10 cellular contexts compared by ENCODE assay signal in the genomic region with DNA sequence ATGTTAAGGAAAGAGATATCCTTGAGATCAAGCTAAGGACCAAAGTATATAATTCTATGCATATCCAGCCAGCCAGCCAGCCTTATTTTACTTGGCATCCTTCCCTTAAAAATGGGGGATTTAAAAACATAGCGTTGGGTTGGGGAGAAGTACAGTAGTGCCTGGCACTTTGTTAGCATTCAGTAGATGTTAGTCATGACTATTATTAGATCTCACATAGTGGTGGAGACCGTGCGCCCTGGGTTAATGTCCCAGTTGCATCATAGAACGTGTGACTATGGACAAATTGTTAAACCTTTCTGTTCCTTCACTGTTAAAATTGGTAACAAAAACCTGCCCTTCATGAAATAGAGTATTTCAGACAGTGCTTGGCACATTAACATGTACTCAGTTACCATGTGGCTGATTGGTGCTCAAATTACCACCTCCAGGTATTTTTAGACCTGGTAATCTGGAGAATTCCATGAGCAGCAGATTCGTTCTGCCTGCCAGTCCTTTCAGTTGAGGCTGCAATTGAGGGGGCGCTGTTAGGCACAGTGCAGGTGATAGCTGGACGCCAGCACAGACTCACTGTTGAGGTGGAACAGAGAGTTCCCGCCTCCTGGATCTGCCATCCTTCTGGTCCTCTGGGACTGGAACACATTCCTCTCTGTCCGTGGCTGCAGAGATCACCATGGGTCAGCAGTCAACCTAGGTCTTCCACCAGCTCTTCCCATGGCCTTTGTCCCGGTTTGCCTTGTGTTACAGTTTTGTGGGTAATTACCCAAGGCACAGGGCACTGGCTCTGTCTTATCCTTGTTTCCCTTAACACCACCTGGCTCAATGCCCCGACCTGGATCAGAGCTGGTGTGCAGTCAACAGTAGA. TPM values are rescaled to one million over a fixed set of nuclear protein-coding genes. Genes with fewer than 3 reads are reported as not detected.
DNase-seq lines count a peak whose midpoint lies in the region; ATAC-seq and TF ChIP-seq lines count a peak whose summit lies in the region.
"Had no signal": no experiment of that assay in that cellular context is flagged by ENCODE, and none has a peak within 500 bp of the region (broad histone marks: within the 10 kb centered on the region; RNA-seq: fewer than 3 reads in every experiment).

No MANE protein-coding gene starts in this region.

- H3K18ac ChIP-seq in mesendoderm (ENCODE audit: low read length) = no peak overlapping the region

- ATAC-seq in HG02759 (IDR thresholded peaks at IDR 0.05; ENCODE audit: unreplicated experiment) (no peak), GM21360 (IDR thresholded peaks at IDR 0.05; ENCODE audit: unreplicated experiment) (no peak), GM19023 (IDR thresholded peaks at IDR 0.05; ENCODE audit: unreplicated experiment) (no peak)

- H3K4me2 ChIP-seq in mesendoderm (ENCODE audit: low read length) = no peak overlapping the region
- H3K4me2 ChIP-seq: KMS-11 had no signal

- no peak overlapping the region for H3K23ac ChIP-seq in mesendoderm (ENCODE audit: low read length)

- no peak overlapping the region for H2BK15ac ChIP-seq in mesendoderm (replicated peaks; ENCODE audit: low read depth)

- H3K4me1 ChIP-seq in mesendoderm (ENCODE audit: control insufficient read depth, low read depth, low read length) = no peaks in the 10 kb centered on the region

- WGBS in mesendoderm (ENCODE audit: extremely low coverage, insufficient coverage, low lambda C conversion rate) = no CpG with 5 or more reads among the region's 11 CpGs

- H3K56ac ChIP-seq in mesendoderm (ENCODE audit: low read length) = no peak overlapping the region

- no peaks in the 10 kb centered on the region for H3K79me2 ChIP-seq in mesendoderm (ENCODE audit: control insufficient read depth, insufficient read depth, low read length)

- H3K4ac ChIP-seq in mesendoderm (ENCODE audit: low read depth, low read length) = no peak overlapping the region

- H3K9ac ChIP-seq in mesendoderm (ENCODE audit: low read length) = no peak overlapping the region
- H3K9ac ChIP-seq: KMS-11 had no signal

- no peak overlapping the region for H2AK5ac ChIP-seq in mesendoderm (ENCODE audit: low read length)

- no peaks in the 10 kb centered on the region for H3K79me1 ChIP-seq in mesendoderm (ENCODE audit: low read length)

- H4K5ac ChIP-seq in mesendoderm (ENCODE audit: low read length) = no peak overlapping the region

- no peak overlapping the region for H2BK120ac ChIP-seq in mesendoderm (ENCODE audit: low read depth, low read length)

- H3K27ac ChIP-seq in mesendoderm (ENCODE audit: low read depth, low read length) = no peak overlapping the region
- H3K27ac ChIP-seq: KMS-11 had no signal

- H3K4me3 ChIP-seq in AG09309 (ENCODE audit: control insufficient read depth, low read depth, low read length) (no peak overlapping the region), mesendoderm (ENCODE audit: low read length) (no peak overlapping the region)

- H4K8ac ChIP-seq in mesendoderm (ENCODE audit: low read depth, low read length) = no peak overlapping the region

- DNase-seq in AG09309 (ENCODE audit: low read depth) (peak; percentile 55), M059J (ENCODE audit: low read depth) (peak; percentile 86), dermis blood vessel endothelial cell (peak; percentile 74), mesendoderm (peak; percentile 7), NCI-H2029 treated with DMSO at 0.1 percent for 48 hours (lab: John Stamatoyannopoulos, UW) (no peak)
- DNase-seq: activated naive CD4-positive, alpha-beta T cell treated with Interleukin-2 at 50 U/mL for 16 hours had no signal

- no peak for TF ChIP-seq CTCF in AG09309 (IDR thresholded peaks at IDR 0.05; ENCODE audit: control insufficient read depth, insufficient read depth, low read depth, low read length, missing control alignments)

- no peak overlapping the region for H2BK5ac ChIP-seq in mesendoderm (ENCODE audit: low read length)

- H3K36me3 ChIP-seq in mesendoderm (ENCODE audit: control insufficient read depth, insufficient read depth, low read length) = no peaks in the 10 kb centered on the region

- H3K27me3 ChIP-seq in mesendoderm (ENCODE audit: insufficient read depth, low read length, poor library complexity) = no peaks in the 10 kb centered on the region

RNA-seq across cellular contexts. Expression of gene RBBP7, which starts 31.7 kb away (rescaled TPM):
- 216 and 229 TPM in 2 replicates for total RNA-seq in M059J (2014; rRNA removed; shearing (Covaris generic))
- total RNA-seq in dermis blood vessel endothelial cell = 79.8 and 113 TPM in 2 replicates
- polyA plus RNA-seq in mesendoderm (2013, experiment 1 of 2) = 54.4 TPM
- polyA plus RNA-seq in mesendoderm (2013, experiment 2 of 2) = 56.3 TPM

RNA-seq across cellular contexts. Expression of gene TXLNG, which starts 52.2 kb away (rescaled TPM):
- 7.2 and 10.7 TPM in 2 replicates for total RNA-seq in M059J (2014; rRNA removed; shearing (Covaris generic))
- total RNA-seq in dermis blood vessel endothelial cell = 6.2 and 7.3 TPM in 2 replicates
- polyA plus RNA-seq in mesendoderm (2013, experiment 1 of 2) = 38.5 TPM
- 38.7 TPM for polyA plus RNA-seq in mesendoderm (2013, experiment 2 of 2)
